Comparison of ENCODE assay signal across 10 cellular contexts in genomic region chr1:14522331-14523241, GRCh38.
DNase-seq lines count a peak whose midpoint lies in the region; ATAC-seq and TF ChIP-seq lines count a peak whose summit lies in the region.
"Had no signal": no experiment of that assay in that cellular context is flagged by ENCODE, and none has a peak within 500 bp of the region (broad histone marks: within the 10 kb centered on the region; RNA-seq: fewer than 3 reads in every experiment).

No MANE protein-coding gene starts in this region.

- H3K4me3 ChIP-seq in OCI-LY7 (ENCODE audit: low read depth, low read length, poor library complexity, severe bottlenecking) (no peak overlapping the region), heart left ventricle (no peak overlapping the region), stomach smooth muscle (ENCODE audit: low read length in 2 of 2) (no peak overlapping the region)

- intact Hi-C loops in OCI-LY7 (cut with micrococcal nuclease; ENCODE audit: unreplicated experiment) (no loop called here), heart left ventricle (cut with DNase I) (no loop called here)
- intact Hi-C loops in activated CD4-positive, alpha-beta memory T cell treated with anti-CD3 and anti-CD28 coated beads for 36 hours (cut with micrococcal nuclease), result no loop called here

- CTCF ChIA-PET in OCI-LY7 (lab: Charles Lee; ENCODE audit: unreplicated experiment), result no interaction called here
- CTCF ChIA-PET in activated CD4-positive, alpha-beta memory T cell treated with anti-CD3 and anti-CD28 coated beads for 36 hours (lab: Charles Lee), result no interaction called here

- H3K9me3 ChIP-seq in OCI-LY7 (ENCODE audit: low read length), result no peaks in the 10 kb centered on the region
- no peaks in the 10 kb centered on the region for H3K9me3 ChIP-seq in heart left ventricle
- H3K9me3 ChIP-seq in stomach smooth muscle (ENCODE audit: control insufficient read depth in 2 of 2, low read length in 2 of 2), result no peaks in the 10 kb centered on the region

- TF ChIP-seq POLR2A in heart left ventricle (IDR thresholded peaks at IDR 0.05), result no peak

- no peaks in the 10 kb centered on the region for H3K36me3 Mint-ChIP-seq in activated CD4-positive, alpha-beta memory T cell treated with anti-CD3 and anti-CD28 coated beads for 36 hours
- H3K36me3 Mint-ChIP-seq: activated CD8-positive, alpha-beta memory T cell treated with anti-CD3 and anti-CD28 coated beads, Interleukin-2, amount 10 ng/mL, durations not matched to agents 7 days and 5 days had no signal

- H3K4me2 ChIP-seq in OCI-LY7 (ENCODE audit: low read length), result no peak overlapping the region

- POLR2A ChIA-PET in OCI-LY7 (lab: Charles Lee), result interaction anchor here (0.6 kb wide), 1 partner anchor 1114 kb away, joined by 3 read pairs; no protein-coding TSS in a partner anchor
- POLR2A ChIA-PET in activated CD4-positive, alpha-beta memory T cell treated with anti-CD3 and anti-CD28 coated beads for 36 hours (lab: Charles Lee), result no interaction called here

- ATAC-seq in heart left ventricle, result peak; percentile 51 to 88 (median 75)
- ATAC-seq: activated CD8-positive, alpha-beta memory T cell treated with anti-CD3 and anti-CD28 coated beads, Interleukin-2, amount 10 ng/mL, durations not matched to agents 7 days and 5 days had no signal

- H3K36me3 ChIP-seq in OCI-LY7 (ENCODE audit: insufficient read depth, low read length) (no peaks in the 10 kb centered on the region), heart left ventricle (no peaks in the 10 kb centered on the region), stomach smooth muscle (ENCODE audit: control insufficient read depth in 2 of 2, insufficient read depth in 2 of 2, low read length in 2 of 2) (no peaks in the 10 kb centered on the region)

- no peaks in the 10 kb centered on the region for H3K9me2 ChIP-seq in OCI-LY7 (ENCODE audit: insufficient read depth, low read length)

- WGBS in heart left ventricle, 4 donors, result 50 to 70% (median 62%) methylated on average over 11 of the region's 11 CpGs

- DNase-seq in NCI-H146 (lab: John Stamatoyannopoulos, UW) (peak; percentile 38), NCI-H146 treated with DMSO at 0.1 percent for 48 hours (lab: John Stamatoyannopoulos, UW; ENCODE audit: unreplicated experiment) (no peak), OCI-LY7 (ENCODE audit: low spot score) (no peak), heart left ventricle (peak in 3 of 5 donors; percentile 26 to 58 (median 45)), HPDE6-E6E7 (ENCODE audit: extremely low spot score) (no peak), COLO829 (ENCODE audit: low spot score) (no peak)
- no peak for DNase-seq in activated CD4-positive, alpha-beta memory T cell treated with anti-CD3 and anti-CD28 coated beads for 36 hours
- DNase-seq: activated CD8-positive, alpha-beta memory T cell treated with anti-CD3 and anti-CD28 coated beads, Interleukin-2, amount 10 ng/mL, durations not matched to agents 7 days and 5 days had no signal

- no peaks in the 10 kb centered on the region for H3K79me2 ChIP-seq in OCI-LY7 (ENCODE audit: insufficient read depth, low read depth, low read length)

- no peak overlapping the region for H3K9ac ChIP-seq in stomach smooth muscle (ENCODE audit: low read length in 2 of 2)

- H3K4me1 ChIP-seq in OCI-LY7 (ENCODE audit: insufficient read depth, low read length, poor library complexity, severe bottlenecking) (peaks cover 5% of the 10 kb centered on the region), heart left ventricle (peaks cover 0 to 10% (median 0%) of the 10 kb centered on the region in 12 donors), stomach smooth muscle (ENCODE audit: control insufficient read depth, insufficient read depth, low read length) (peaks cover 4% of the 10 kb centered on the region)

- TF ChIP-seq CTCF in OCI-LY7 (conservative IDR thresholded peaks at IDR 0.05; ENCODE audit: low read length) (no peak), heart left ventricle (IDR thresholded peaks at IDR 0.05) (no peak)

- H4K20me1 ChIP-seq in OCI-LY7 (ENCODE audit: insufficient read depth, low read length), result no peaks in the 10 kb centered on the region

- no peak overlapping the region for H3K4me3 Mint-ChIP-seq in activated CD4-positive, alpha-beta memory T cell treated with anti-CD3 and anti-CD28 coated beads for 36 hours
- H3K4me3 Mint-ChIP-seq: activated CD8-positive, alpha-beta memory T cell treated with anti-CD3 and anti-CD28 coated beads, Interleukin-2, amount 10 ng/mL, durations not matched to agents 7 days and 5 days; B cell had no signal

- H3K27ac Mint-ChIP-seq in activated CD4-positive, alpha-beta memory T cell treated with anti-CD3 and anti-CD28 coated beads for 36 hours, result no peak overlapping the region
- H3K27ac Mint-ChIP-seq: activated CD8-positive, alpha-beta memory T cell treated with anti-CD3 and anti-CD28 coated beads, Interleukin-2, amount 10 ng/mL, durations not matched to agents 7 days and 5 days; B cell had no signal

- H3K27ac ChIP-seq in OCI-LY7 (ENCODE audit: low read depth, low read length, poor library complexity, severe bottlenecking) (no peak overlapping the region), heart left ventricle (peak overlapping the region in 6 of 12 donors; percentile 19 to 66 (median 50)), stomach smooth muscle (ENCODE audit: low read length) (peak overlapping the region; percentile 73)

- H3K9me3 Mint-ChIP-seq in activated CD4-positive, alpha-beta memory T cell treated with anti-CD3 and anti-CD28 coated beads for 36 hours, result no peaks in the 10 kb centered on the region

- H3K27me3 ChIP-seq in heart left ventricle (peaks cover 0 to 13% (median 0%) of the 10 kb centered on the region in 9 donors), stomach smooth muscle (ENCODE audit: control insufficient read depth in 1 of 2, insufficient read depth in 2 of 2, low read length in 2 of 2) (no peaks in the 10 kb centered on the region)

- peaks cover 5% of the 10 kb centered on the region for H3K27me3 Mint-ChIP-seq in activated CD4-positive, alpha-beta memory T cell treated with anti-CD3 and anti-CD28 coated beads for 36 hours
- H3K27me3 Mint-ChIP-seq: activated CD8-positive, alpha-beta memory T cell treated with anti-CD3 and anti-CD28 coated beads, Interleukin-2, amount 10 ng/mL, durations not matched to agents 7 days and 5 days had no signal

- no peaks in the 10 kb centered on the region for H3K4me1 Mint-ChIP-seq in activated CD4-positive, alpha-beta memory T cell treated with anti-CD3 and anti-CD28 coated beads for 36 hours (ENCODE audit: low read depth)
- H3K4me1 Mint-ChIP-seq: activated CD8-positive, alpha-beta memory T cell treated with anti-CD3 and anti-CD28 coated beads, Interleukin-2, amount 10 ng/mL, durations not matched to agents 7 days and 5 days; B cell had no signal

- H2AFZ ChIP-seq in OCI-LY7 (ENCODE audit: low read length), result peak overlapping the region; percentile 8; the same call in 1 of the 2 replicates

- BruUV-seq in OCI-LY7 (replicated peaks; lab: Mats Ljungman, UMichigan), result no TSS peak

Comparison
In these comparisons a context has a peak if more than half of its experiments do, and no peak if none do; other contexts are left out.
1. DNase-seq: peak in NCI-H146 (single experiment) and heart left ventricle (3 of 5); none in NCI-H146 treated with DMSO at 0.1 percent for 48 hours (single experiment), OCI-LY7 (single experiment), HPDE6-E6E7 (single experiment), activated CD4-positive, alpha-beta memory T cell treated with anti-CD3 and anti-CD28 coated beads for 36 hours (single experiment) and COLO829 (single experiment).